Comparison of ENCODE assay signal across 18 cellular contexts in genomic region chr17:70254735-70255460, GRCh38.
DNase-seq lines count a peak whose midpoint lies in the region; FAIRE-seq and TF ChIP-seq lines count a peak whose summit lies in the region.
"Had no signal": no experiment of that assay in that cellular context is flagged by ENCODE, and none has a peak within 500 bp of the region (broad histone marks: within the 10 kb centered on the region; RNA-seq: fewer than 3 reads in every experiment).

No MANE protein-coding gene starts in this region.

- H3K36me3 Mint-ChIP-seq in MCF 10A (ENCODE audit: insufficient read depth, unreplicated experiment) (no peaks in the 10 kb centered on the region), astrocyte (ENCODE audit: low read depth, unreplicated experiment) (no peaks in the 10 kb centered on the region)
- H3K36me3 Mint-ChIP-seq in CD4-positive, alpha-beta memory T cell, result no peaks in the 10 kb centered on the region
- H3K36me3 Mint-ChIP-seq: CD8-positive, alpha-beta T cell had no signal

- no peak overlapping the region for H3K4me2 ChIP-seq in astrocyte (ENCODE audit: low read length)
- no peak overlapping the region for H3K4me2 ChIP-seq in fibroblast of lung (ENCODE audit: extremely low read depth, insufficient read depth, low read length)
- H3K4me2 ChIP-seq: PC-9, SK-N-SH had no signal

- H3K27ac Mint-ChIP-seq in MCF 10A (ENCODE audit: low read depth, unreplicated experiment) (no peak overlapping the region), astrocyte (ENCODE audit: unreplicated experiment) (no peak overlapping the region)
- no peak overlapping the region for H3K27ac Mint-ChIP-seq in CD4-positive, alpha-beta memory T cell
- H3K27ac Mint-ChIP-seq: CD8-positive, alpha-beta T cell had no signal

- BruUV-seq in MCF 10A (replicated peaks; lab: Mats Ljungman, UMichigan), result no TSS peak

- H3K9ac ChIP-seq in astrocyte (ENCODE audit: low read length) (no peak overlapping the region), fibroblast of lung (ENCODE audit: insufficient read depth, low read length) (no peak overlapping the region)
- H3K9ac ChIP-seq: SK-N-SH had no signal

- H3K4me1 Mint-ChIP-seq in MCF 10A (ENCODE audit: insufficient read depth, unreplicated experiment) (no peaks in the 10 kb centered on the region), astrocyte (ENCODE audit: low read depth, unreplicated experiment) (peaks cover 7% of the 10 kb centered on the region)
- H3K4me1 Mint-ChIP-seq in CD4-positive, alpha-beta memory T cell, result no peaks in the 10 kb centered on the region

- CTCF ChIA-PET in MCF 10A (lab: Yijun Ruan, JAX), result interaction anchor here (0.7 to 1.4 kb wide), 2 partner anchors 27 to 297 kb away, joined by 4 read pairs; no protein-coding TSS in a partner anchor
- CTCF ChIA-PET in CD4-positive, alpha-beta memory T cell (lab: Charles Lee; ENCODE audit: partially characterized antibody), result interaction anchor here (1.3 kb wide), 1 partner anchor 12 kb away, joined by 5 read pairs; no protein-coding TSS in a partner anchor

- no peaks in the 10 kb centered on the region for H3K9me3 Mint-ChIP-seq in MCF 10A (ENCODE audit: unreplicated experiment)
- no peaks in the 10 kb centered on the region for H3K9me3 Mint-ChIP-seq in astrocyte (ENCODE audit: unreplicated experiment)
- H3K9me3 Mint-ChIP-seq in CD4-positive, alpha-beta memory T cell, result peaks cover 0 to 1% (median 0%) of the 10 kb centered on the region in 8 donors
- H3K9me3 Mint-ChIP-seq: CD8-positive, alpha-beta T cell had no signal

- intact Hi-C loops in MCF 10A (cut with micrococcal nuclease) (no loop called here), breast epithelium (cut with DNase I; ENCODE audit: low total_unique reads) (no loop called here)
- intact Hi-C loops in CD4-positive, alpha-beta memory T cell (cut with micrococcal nuclease), result no loop called here

- H3K27me3 Mint-ChIP-seq in MCF 10A (ENCODE audit: insufficient read depth, unreplicated experiment) (no peaks in the 10 kb centered on the region), astrocyte (ENCODE audit: low read depth, unreplicated experiment) (no peaks in the 10 kb centered on the region)
- no peaks in the 10 kb centered on the region for H3K27me3 Mint-ChIP-seq in CD4-positive, alpha-beta memory T cell

- H3K36me3 ChIP-seq in breast epithelium, result no peaks in the 10 kb centered on the region
- H3K36me3 ChIP-seq in astrocyte (ENCODE audit: insufficient read depth, low read length), result no peaks in the 10 kb centered on the region
- H3K36me3 ChIP-seq in fibroblast of lung (ENCODE audit: control insufficient read depth, insufficient read depth, low read length), result no peaks in the 10 kb centered on the region
- no peaks in the 10 kb centered on the region for H3K36me3 ChIP-seq in CD4-positive, alpha-beta memory T cell (ENCODE audit: insufficient read depth, low read length)

- POLR2A ChIA-PET in MCF 10A (lab: Yijun Ruan, JAX), result interaction anchor here (0.6 kb wide), 1 partner anchor 39 kb away, joined by 5 read pairs; no protein-coding TSS in a partner anchor
- POLR2A ChIA-PET in CD4-positive, alpha-beta memory T cell (lab: Charles Lee; ENCODE audit: partially characterized antibody), result no interaction called here

- H3K4me3 ChIP-seq in breast epithelium (no peak overlapping the region), astrocyte (ENCODE audit: insufficient read depth, low read depth, low read length) (no peak overlapping the region), fibroblast of lung (replicated peaks in 1 of 4; ENCODE audit: control extremely low read depth in 1 of 4, insufficient read depth in 1 of 4, low read depth in 3 of 4, low read length in 4 of 4) (no peak overlapping the region)
- H3K4me3 ChIP-seq in CD4-positive, alpha-beta memory T cell (ENCODE audit: low read length in 2 of 2), result no peak overlapping the region
- H3K4me3 ChIP-seq: GM12878, PC-9 had no signal

- H2AFZ ChIP-seq in astrocyte (ENCODE audit: low read depth, low read length) (no peak overlapping the region), fibroblast of lung (ENCODE audit: low read length) (no peak overlapping the region)
- H2AFZ ChIP-seq: PC-9 had no signal

- H4K20me1 ChIP-seq in astrocyte (ENCODE audit: insufficient read depth, low read length) (no peaks in the 10 kb centered on the region), fibroblast of lung (ENCODE audit: control insufficient read depth, extremely low read depth, insufficient read depth, low read length) (no peaks in the 10 kb centered on the region)

- H3K79me2 ChIP-seq in astrocyte (ENCODE audit: insufficient read depth, low read length), result no peaks in the 10 kb centered on the region
- H3K79me2 ChIP-seq in fibroblast of lung (ENCODE audit: control insufficient read depth, insufficient read depth, low read length), result no peaks in the 10 kb centered on the region

- no peak for TF ChIP-seq POLR2A in breast epithelium (IDR thresholded peaks at IDR 0.05)

- TF ChIP-seq CTCF in MCF 10A (IDR thresholded peaks at IDR 0.05; ENCODE audit: unreplicated experiment) (no peak), breast epithelium (IDR thresholded peaks at IDR 0.05) (no peak), astrocyte (IDR thresholded peaks at IDR 0.05; ENCODE audit: insufficient read depth, low read depth, low read length) (no peak), fibroblast of lung (conservative IDR thresholded peaks at IDR 0.05 in 1 of 2, IDR thresholded peaks at IDR 0.05 in 1 of 2; ENCODE audit: low read depth in 1 of 2, low read length in 2 of 2) (no peak)

- DNase-seq in MCF 10A (ENCODE audit: unreplicated experiment) (peak; percentile 27), breast epithelium (ENCODE audit: low spot score in 2 of 2) (no peak), astrocyte (ENCODE audit: low read depth) (peak; percentile 50), fibroblast of lung (ENCODE audit: low read depth in 2 of 2) (peak; percentile 58 to 91), NCI-H2196 treated with DMSO at 0.1 percent for 48 hours (lab: John Stamatoyannopoulos, UW; ENCODE audit: unreplicated experiment) (no peak), NCI-H1092 treated with DMSO at 0.1 percent for 48 hours (lab: John Stamatoyannopoulos, UW) (no peak), SKM-1 treated with dmso at 0.1 percent for 144 hours (lab: John Stamatoyannopoulos, UW; ENCODE audit: unreplicated experiment) (no peak)
- DNase-seq in CD4-positive, alpha-beta memory T cell, result no peak
- DNase-seq: CD8-positive, alpha-beta T cell; DMS79 treated with DMSO at 0.1 percent for 48 hours; H9; MM.1S; NCI-H1105 treated with DMSO at 0.1 percent for 48 hours; NCI-H187; NCI-H748 treated with DMSO at 0.1 percent for 48 hours; PC-9; SK-N-SH had no signal

- H3K4me3 Mint-ChIP-seq in MCF 10A (ENCODE audit: unreplicated experiment), result no peak overlapping the region
- no peak overlapping the region for H3K4me3 Mint-ChIP-seq in astrocyte (ENCODE audit: unreplicated experiment)
- no peak overlapping the region for H3K4me3 Mint-ChIP-seq in CD4-positive, alpha-beta memory T cell
- H3K4me3 Mint-ChIP-seq: CD8-positive, alpha-beta T cell; H9 had no signal

- H3K9me3 ChIP-seq in breast epithelium (no peaks in the 10 kb centered on the region), astrocyte (ENCODE audit: insufficient read depth, low read depth, low read length) (no peaks in the 10 kb centered on the region), fibroblast of lung (ENCODE audit: control insufficient read depth, insufficient read depth, low read depth, low read length) (no peaks in the 10 kb centered on the region)
- no peaks in the 10 kb centered on the region for H3K9me3 ChIP-seq in CD4-positive, alpha-beta memory T cell (ENCODE audit: control insufficient read depth in 1 of 2, low read length in 2 of 2)
- H3K9me3 ChIP-seq: SK-N-SH had no signal

- FAIRE-seq in astrocyte (lab: Jason Lieb, UNC), result no peak
- FAIRE-seq: GM12878 had no signal

- H3K27ac ChIP-seq in breast epithelium (no peak overlapping the region), astrocyte (ENCODE audit: low read depth, low read length) (no peak overlapping the region), fibroblast of lung (ENCODE audit: insufficient read depth, low read length) (no peak overlapping the region)
- H3K27ac ChIP-seq in CD4-positive, alpha-beta memory T cell (ENCODE audit: low read depth, low read length), result no peak overlapping the region
- H3K27ac ChIP-seq: PC-9 had no signal

- no peaks in the 10 kb centered on the region for H3K27me3 ChIP-seq in breast epithelium
- H3K27me3 ChIP-seq in astrocyte (ENCODE audit: insufficient read depth, low read length), result no peaks in the 10 kb centered on the region
- H3K27me3 ChIP-seq in fibroblast of lung (ENCODE audit: control insufficient read depth, insufficient read depth, low read length), result no peaks in the 10 kb centered on the region
- H3K27me3 ChIP-seq in CD4-positive, alpha-beta memory T cell (ENCODE audit: insufficient read depth, low read length), result no peaks in the 10 kb centered on the region

- H3K4me1 ChIP-seq in breast epithelium, result no peaks in the 10 kb centered on the region
- peaks cover 4% of the 10 kb centered on the region for H3K4me1 ChIP-seq in astrocyte (ENCODE audit: insufficient read depth, low read length)
- H3K4me1 ChIP-seq in fibroblast of lung (ENCODE audit: control insufficient read depth, extremely low read depth, insufficient read depth, low read length), result no peaks in the 10 kb centered on the region
- H3K4me1 ChIP-seq in CD4-positive, alpha-beta memory T cell (ENCODE audit: insufficient read depth, low read length), result no peaks in the 10 kb centered on the region

Comparison
In these comparisons a context has a peak if more than half of its experiments do, and no peak if none do; other contexts are left out.
1. DNase-seq: peak in MCF 10A (single experiment), astrocyte (single experiment) and fibroblast of lung (2 of 2); none in breast epithelium (0 of 2), CD4-positive, alpha-beta memory T cell (0 of 5), NCI-H2196 treated with DMSO at 0.1 percent for 48 hours (single experiment), NCI-H1092 treated with DMSO at 0.1 percent for 48 hours (single experiment) and SKM-1 treated with dmso at 0.1 percent for 144 hours (single experiment).